Comparison of ENCODE assay signal across 1 cellular context in the genomic region with DNA sequence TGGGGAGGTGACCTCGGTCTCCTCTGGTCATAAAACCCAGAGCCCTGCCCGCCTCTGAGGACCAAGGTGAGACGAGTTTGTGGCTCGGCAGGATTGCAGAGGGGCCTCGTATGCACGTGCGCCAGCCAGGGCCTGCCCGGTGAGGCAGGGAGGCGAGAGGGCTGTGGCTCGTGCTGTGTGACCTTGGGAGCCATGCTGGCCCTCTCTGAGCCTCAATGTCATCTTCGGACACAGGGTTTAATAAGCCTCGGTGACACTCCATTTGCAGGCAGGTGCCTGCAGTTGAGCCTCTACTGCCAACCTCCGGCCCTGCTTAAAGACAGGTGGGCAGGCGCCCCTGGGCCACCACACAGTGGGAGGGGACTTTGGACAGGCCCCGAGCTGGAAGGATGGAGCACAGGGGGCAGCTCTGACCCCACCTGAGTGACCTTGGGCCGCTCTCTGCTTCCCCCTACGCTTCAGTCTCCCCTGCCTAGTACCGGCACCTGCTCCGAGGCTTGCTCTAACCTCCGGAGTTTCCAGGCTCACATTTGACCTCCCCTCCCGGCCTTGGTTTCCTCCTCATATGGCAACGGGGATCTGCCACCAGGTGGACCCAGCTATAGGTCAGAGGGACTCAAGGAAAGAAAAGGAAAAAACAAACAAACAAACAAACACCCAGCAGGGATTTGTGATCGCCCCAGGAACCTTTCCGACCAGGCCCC.
TF ChIP-seq lines count a peak whose summit lies in the region.

No MANE protein-coding gene starts in this region.

TF ChIP-seq in GM23338, 12 proteins besides CTCF, POLR2A, EP300 and RAD21 (continued from another document):
- TF ChIP-seq, protein P1, sequence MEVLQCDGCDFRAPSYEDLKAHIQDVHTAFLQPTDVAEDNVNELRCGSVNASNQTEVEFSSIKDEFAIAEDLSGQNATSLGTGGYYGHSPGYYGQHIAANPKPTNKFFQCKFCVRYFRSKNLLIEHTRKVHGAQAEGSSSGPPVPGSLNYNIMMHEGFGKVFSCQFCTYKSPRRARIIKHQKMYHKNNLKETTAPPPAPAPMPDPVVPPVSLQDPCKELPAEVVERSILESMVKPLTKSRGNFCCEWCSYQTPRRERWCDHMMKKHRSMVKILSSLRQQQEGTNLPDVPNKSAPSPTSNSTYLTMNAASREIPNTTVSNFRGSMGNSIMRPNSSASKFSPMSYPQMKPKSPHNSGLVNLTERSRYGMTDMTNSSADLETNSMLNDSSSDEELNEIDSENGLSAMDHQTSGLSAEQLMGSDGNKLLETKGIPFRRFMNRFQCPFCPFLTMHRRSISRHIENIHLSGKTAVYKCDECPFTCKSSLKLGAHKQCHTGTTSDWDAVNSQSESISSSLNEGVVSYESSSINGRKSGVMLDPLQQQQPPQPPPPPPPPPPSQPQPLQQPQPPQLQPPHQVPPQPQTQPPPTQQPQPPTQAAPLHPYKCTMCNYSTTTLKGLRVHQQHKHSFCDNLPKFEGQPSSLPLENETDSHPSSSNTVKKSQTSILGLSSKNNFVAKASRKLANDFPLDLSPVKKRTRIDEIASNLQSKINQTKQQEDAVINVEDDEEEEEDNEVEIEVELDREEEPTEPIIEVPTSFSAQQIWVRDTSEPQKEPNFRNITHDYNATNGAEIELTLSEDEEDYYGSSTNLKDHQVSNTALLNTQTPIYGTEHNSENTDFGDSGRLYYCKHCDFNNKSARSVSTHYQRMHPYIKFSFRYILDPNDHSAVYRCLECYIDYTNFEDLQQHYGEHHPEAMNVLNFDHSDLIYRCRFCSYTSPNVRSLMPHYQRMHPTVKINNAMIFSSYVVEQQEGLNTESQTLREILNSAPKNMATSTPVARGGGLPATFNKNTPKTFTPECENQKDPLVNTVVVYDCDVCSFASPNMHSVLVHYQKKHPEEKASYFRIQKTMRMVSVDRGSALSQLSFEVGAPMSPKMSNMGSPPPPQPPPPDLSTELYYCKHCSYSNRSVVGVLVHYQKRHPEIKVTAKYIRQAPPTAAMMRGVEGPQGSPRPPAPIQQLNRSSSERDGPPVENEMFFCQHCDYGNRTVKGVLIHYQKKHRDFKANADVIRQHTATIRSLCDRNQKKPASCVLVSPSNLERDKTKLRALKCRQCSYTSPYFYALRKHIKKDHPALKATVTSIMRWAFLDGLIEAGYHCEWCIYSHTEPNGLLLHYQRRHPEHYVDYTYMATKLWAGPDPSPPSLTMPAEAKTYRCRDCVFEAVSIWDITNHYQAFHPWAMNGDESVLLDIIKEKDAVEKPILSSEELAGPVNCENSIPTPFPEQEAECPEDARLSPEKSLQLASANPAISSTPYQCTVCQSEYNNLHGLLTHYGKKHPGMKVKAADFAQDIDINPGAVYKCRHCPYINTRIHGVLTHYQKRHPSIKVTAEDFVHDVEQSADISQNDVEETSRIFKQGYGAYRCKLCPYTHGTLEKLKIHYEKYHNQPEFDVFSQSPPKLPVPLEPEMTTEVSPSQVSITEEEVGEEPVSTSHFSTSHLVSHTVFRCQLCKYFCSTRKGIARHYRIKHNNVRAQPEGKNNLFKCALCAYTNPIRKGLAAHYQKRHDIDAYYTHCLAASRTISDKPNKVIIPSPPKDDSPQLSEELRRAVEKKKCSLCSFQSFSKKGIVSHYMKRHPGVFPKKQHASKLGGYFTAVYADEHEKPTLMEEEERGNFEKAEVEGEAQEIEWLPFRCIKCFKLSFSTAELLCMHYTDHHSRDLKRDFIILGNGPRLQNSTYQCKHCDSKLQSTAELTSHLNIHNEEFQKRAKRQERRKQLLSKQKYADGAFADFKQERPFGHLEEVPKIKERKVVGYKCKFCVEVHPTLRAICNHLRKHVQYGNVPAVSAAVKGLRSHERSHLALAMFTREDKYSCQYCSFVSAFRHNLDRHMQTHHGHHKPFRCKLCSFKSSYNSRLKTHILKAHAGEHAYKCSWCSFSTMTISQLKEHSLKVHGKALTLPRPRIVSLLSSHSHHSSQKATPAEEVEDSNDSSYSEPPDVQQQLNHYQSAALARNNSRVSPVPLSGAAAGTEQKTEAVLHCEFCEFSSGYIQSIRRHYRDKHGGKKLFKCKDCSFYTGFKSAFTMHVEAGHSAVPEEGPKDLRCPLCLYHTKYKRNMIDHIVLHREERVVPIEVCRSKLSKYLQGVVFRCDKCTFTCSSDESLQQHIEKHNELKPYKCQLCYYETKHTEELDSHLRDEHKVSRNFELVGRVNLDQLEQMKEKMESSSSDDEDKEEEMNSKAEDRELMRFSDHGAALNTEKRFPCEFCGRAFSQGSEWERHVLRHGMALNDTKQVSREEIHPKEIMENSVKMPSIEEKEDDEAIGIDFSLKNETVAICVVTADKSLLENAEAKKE (CRISPR knock-in tag; IDR thresholded peaks at IDR 0.05) = no peak
- 0 out of 2 replicates have a peak, but pooled peaks have one; percentile 9 for TF ChIP-seq POLR2AphosphoS5 (IDR thresholded peaks at IDR 0.05; ENCODE audit: low read depth)
- TF ChIP-seq JUNB (IDR thresholded peaks at IDR 0.05; ENCODE audit: unreplicated experiment) = no peak
